11 cellular contexts compared by ENCODE assay signal in the genomic region with DNA sequence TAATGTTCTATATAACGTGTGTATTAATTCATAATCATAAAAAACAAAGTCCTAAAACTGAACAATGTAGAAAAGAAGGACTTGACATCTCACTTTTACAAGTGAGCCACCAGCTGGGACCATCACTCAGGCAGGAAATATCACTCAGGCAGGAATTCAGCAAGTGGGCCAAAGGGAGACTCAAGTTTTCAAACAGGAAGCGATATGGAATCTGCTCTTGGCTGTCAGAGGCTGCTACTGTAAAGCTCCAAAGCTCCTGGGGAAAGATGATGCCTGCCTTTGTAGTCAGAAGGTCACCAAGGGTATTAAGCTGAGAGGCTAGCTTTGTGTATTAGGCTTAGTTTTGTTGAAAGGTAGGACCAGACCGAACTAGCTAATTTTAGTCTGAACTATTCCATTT. TPM values are rescaled to one million over a fixed set of nuclear protein-coding genes. Genes with fewer than 3 reads are reported as not detected.
DNase-seq lines count a peak whose midpoint lies in the region; TF ChIP-seq lines count a peak whose summit lies in the region.
"Had no signal": no experiment of that assay in that cellular context is flagged by ENCODE, and none has a peak within 500 bp of the region (broad histone marks: within the 10 kb centered on the region; RNA-seq: fewer than 3 reads in every experiment).

No MANE protein-coding gene starts in this region.

- H3K9ac ChIP-seq in SK-N-MC (ENCODE audit: insufficient read length) = no peak overlapping the region

- H3K9me3 ChIP-seq in SK-N-MC (ENCODE audit: low read depth, low read length) = peaks cover 9% of the 10 kb centered on the region; the same call in 1 of the 2 replicates
- H3K9me3 ChIP-seq: sigmoid colon, thoracic aorta had no signal

- peak overlapping the region; percentile 28; the same call in 1 of the 2 replicates for H3K4me3 ChIP-seq in SK-N-MC
- H3K4me3 ChIP-seq in fibroblast of villous mesenchyme (ENCODE audit: low read depth, low read length) = no peak overlapping the region
- H3K4me3 ChIP-seq: sigmoid colon, thoracic aorta had no signal

- in situ Hi-C loops in GM13976 (cut with MboI; ENCODE audit: low sequenced_read_pairs, unreplicated experiment) = no loop called here

- TF ChIP-seq CTCF in fibroblast of villous mesenchyme (IDR thresholded peaks at IDR 0.05; ENCODE audit: insufficient read depth, low read depth, low read length) = no peak
- TF ChIP-seq CTCF in GM13976 (IDR thresholded peaks at IDR 0.05; ENCODE audit: borderline replicate concordance, control extremely low read depth, extremely low read depth, insufficient read depth, missing control alignments) = no peak

- no peaks in the 10 kb centered on the region for H3K36me3 ChIP-seq in SK-N-MC (ENCODE audit: insufficient read depth, low read length)
- H3K36me3 ChIP-seq: sigmoid colon, thoracic aorta had no signal

- DNase-seq in ELR (ENCODE audit: low read depth) (peak; percentile 46), SK-N-MC (ENCODE audit: low read depth, low spot score) (peak; percentile 22), fibroblast of villous mesenchyme (ENCODE audit: low read depth) (peak; percentile 55), pulmonary artery endothelial cell (ENCODE audit: low read depth, low spot score) (peak; percentile 71), GM13976 (ENCODE audit: low spot score) (no peak), medulla oblongata (ENCODE audit: extremely low spot score) (no peak)
- no peak for DNase-seq in activated CD4-positive, alpha-beta T cell treated with anti-CD3 and anti-CD28 coated beads, Interleukin-2, amount 50 U/mL, for 4 hours
- DNase-seq: activated CD4-positive, alpha-beta T cell treated with anti-CD3 and anti-CD28 coated beads for 4 hours; COR-L47; sigmoid colon had no signal

- no peak overlapping the region for H3K27ac ChIP-seq in SK-N-MC
- H3K27ac ChIP-seq: sigmoid colon, thoracic aorta had no signal

RNA-seq across cellular contexts. Expression of gene AKAP11, which starts 5.5 kb away (rescaled TPM):
- total RNA-seq in fibroblast of villous mesenchyme (24.8 and 32.0 TPM in 2 replicates), pulmonary artery endothelial cell (15.2 and 21.6 TPM in 2 replicates)

Comparison
In these comparisons a context has a peak if more than half of its experiments do, and no peak if none do; other contexts are left out.
1. DNase-seq: peak in ELR (single experiment), SK-N-MC (single experiment), fibroblast of villous mesenchyme (single experiment) and pulmonary artery endothelial cell (single experiment); none in activated CD4-positive, alpha-beta T cell treated with anti-CD3 and anti-CD28 coated beads, Interleukin-2, amount 50 U/mL, for 4 hours (0 of 2), GM13976 (single experiment) and medulla oblongata (single experiment).